ENCODE assay signal across 9 cellular contexts in the genomic region with DNA sequence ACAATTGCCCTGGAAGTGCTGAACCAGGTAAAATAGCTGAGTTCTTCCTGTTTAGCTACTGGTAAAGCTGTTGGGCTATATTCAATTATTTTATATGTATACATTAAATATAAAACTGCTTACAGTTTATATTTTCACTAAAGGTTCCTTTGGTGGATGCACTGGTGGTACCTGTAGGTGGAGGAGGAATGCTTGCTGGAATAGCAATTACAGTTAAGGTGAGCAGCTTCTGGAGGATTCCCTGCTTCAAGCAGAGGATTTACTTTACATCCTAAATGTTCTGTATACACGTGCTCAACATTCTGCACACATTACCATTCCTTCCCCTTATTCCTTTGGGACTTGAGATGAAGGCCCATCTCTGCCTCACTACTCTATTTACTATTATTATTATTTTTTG.
"Had no signal": no experiment of that assay in that cellular context is flagged by ENCODE, and none has a peak within 500 bp of the region (broad histone marks: within the 10 kb centered on the region; RNA-seq: fewer than 3 reads in every experiment).

No MANE protein-coding gene starts in this region.

- ATAC-seq: K562 had no signal

- H3K27me3 Mint-ChIP-seq: IgD-negative memory B cell had no signal

- H3K9me3 Mint-ChIP-seq: IgD-negative memory B cell had no signal

- H3K4me2 ChIP-seq: KMS-11 had no signal

- H3K4me3 Mint-ChIP-seq: IgD-negative memory B cell had no signal

- H3K27ac ChIP-seq: HL-60, KMS-11 had no signal

- H3K9ac ChIP-seq: KMS-11 had no signal

- FAIRE-seq: HTR-8/SVneo, K562 had no signal

- DNase-seq: IMR-90, Karpas-422, KBM-7, KG1 had no signal

- H3K4me3 ChIP-seq: K562 had no signal

- H3K4me1 Mint-ChIP-seq: IgD-negative memory B cell had no signal
